Comparison of ENCODE assay signal across 3 cellular contexts in the genomic region with DNA sequence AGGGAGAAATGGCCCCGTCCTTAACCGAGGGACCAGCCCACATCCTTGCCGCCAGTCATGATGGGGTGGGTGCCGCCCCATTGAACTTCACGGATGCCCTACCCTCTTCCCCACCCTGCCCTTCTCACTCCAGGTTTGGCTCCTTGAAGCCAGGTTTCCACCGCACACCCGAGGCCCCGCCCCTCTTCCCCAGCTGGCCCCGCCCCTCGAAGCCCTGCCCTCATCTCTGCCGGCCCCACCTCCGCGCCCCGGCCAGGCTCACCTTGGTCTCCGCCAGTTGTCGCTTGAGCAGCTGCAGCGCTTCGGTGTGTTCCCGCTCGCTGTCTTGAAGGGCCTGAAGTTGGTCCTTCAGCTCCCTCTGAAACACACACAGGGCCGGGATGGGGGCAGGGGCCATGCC.
TF ChIP-seq lines count a peak whose summit lies in the region.

No MANE protein-coding gene starts in this region.

TF ChIP-seq in GM23338, 12 proteins besides CTCF, POLR2A, EP300 and RAD21 (continued from another document):
- TF ChIP-seq CREB1 (CRISPR knock-in tag; IDR thresholded peaks at IDR 0.05; ENCODE audit: low read depth) (no peak), STAT1 (IDR thresholded peaks at IDR 0.05; ENCODE audit: unreplicated experiment) (no peak), ZNF114 (CRISPR knock-in tag; IDR thresholded peaks at IDR 0.05) (no peak), EZH2 (IDR thresholded peaks at IDR 0.05; ENCODE audit: low read depth, unreplicated experiment) (no peak), POLR2AphosphoS5 (IDR thresholded peaks at IDR 0.05; ENCODE audit: low read depth) (0 out of 2 replicates have a peak, but pooled peaks have one; percentile 35), NANOG (IDR thresholded peaks at IDR 0.05; ENCODE audit: borderline replicate concordance) (no peak)

TF ChIP-seq in WTC11, 78 proteins besides CTCF, POLR2A, EP300 and RAD21:
- TF ChIP-seq, protein P1, sequence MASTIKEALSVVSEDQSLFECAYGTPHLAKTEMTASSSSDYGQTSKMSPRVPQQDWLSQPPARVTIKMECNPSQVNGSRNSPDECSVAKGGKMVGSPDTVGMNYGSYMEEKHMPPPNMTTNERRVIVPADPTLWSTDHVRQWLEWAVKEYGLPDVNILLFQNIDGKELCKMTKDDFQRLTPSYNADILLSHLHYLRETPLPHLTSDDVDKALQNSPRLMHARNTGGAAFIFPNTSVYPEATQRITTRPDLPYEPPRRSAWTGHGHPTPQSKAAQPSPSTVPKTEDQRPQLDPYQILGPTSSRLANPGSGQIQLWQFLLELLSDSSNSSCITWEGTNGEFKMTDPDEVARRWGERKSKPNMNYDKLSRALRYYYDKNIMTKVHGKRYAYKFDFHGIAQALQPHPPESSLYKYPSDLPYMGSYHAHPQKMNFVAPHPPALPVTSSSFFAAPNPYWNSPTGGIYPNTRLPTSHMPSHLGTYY (CRISPR knock-in tag; IDR thresholded peaks at IDR 0.05) = no peak
- 0 out of 2 replicates have a peak, but pooled peaks have one; percentile 21 for TF ChIP-seq SP1 (CRISPR knock-in tag; conservative IDR thresholded peaks at IDR 0.05)
- TF ChIP-seq ZNF219 (CRISPR knock-in tag; IDR thresholded peaks at IDR 0.05; ENCODE audit: borderline replicate concordance) = no peak
- TF ChIP-seq PRDM15 (CRISPR knock-in tag; IDR thresholded peaks at IDR 0.05) = peak; percentile 89
- no peak for TF ChIP-seq GRHL2 (CRISPR knock-in tag; IDR thresholded peaks at IDR 0.05; ENCODE audit: insufficient replicate concordance, severe bottlenecking)
TF ChIP-seq in WTC11: peak in this region for 2.

TF ChIP-seq in SK-N-SH, 30 proteins besides CTCF, POLR2A, EP300 and RAD21 (continued from another document):
- TF ChIP-seq RCOR1 (IDR thresholded peaks at IDR 0.05; ENCODE audit: low read length) (no peak), GATA2 (CRISPR knock-in tag; IDR thresholded peaks at IDR 0.05) (no peak), JUND (IDR thresholded peaks at IDR 0.05) (no peak), NRF1 (IDR thresholded peaks at IDR 0.05; ENCODE audit: low read depth, low read length) (no peak)
- TF ChIP-seq, protein P2, sequence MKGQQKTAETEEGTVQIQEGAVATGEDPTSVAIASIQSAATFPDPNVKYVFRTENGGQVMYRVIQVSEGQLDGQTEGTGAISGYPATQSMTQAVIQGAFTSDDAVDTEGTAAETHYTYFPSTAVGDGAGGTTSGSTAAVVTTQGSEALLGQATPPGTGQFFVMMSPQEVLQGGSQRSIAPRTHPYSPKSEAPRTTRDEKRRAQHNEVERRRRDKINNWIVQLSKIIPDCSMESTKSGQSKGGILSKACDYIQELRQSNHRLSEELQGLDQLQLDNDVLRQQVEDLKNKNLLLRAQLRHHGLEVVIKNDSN (IDR thresholded peaks at IDR 0.05; ENCODE audit: borderline replicate concordance, low read depth) = no peak
